In the genomic region with DNA sequence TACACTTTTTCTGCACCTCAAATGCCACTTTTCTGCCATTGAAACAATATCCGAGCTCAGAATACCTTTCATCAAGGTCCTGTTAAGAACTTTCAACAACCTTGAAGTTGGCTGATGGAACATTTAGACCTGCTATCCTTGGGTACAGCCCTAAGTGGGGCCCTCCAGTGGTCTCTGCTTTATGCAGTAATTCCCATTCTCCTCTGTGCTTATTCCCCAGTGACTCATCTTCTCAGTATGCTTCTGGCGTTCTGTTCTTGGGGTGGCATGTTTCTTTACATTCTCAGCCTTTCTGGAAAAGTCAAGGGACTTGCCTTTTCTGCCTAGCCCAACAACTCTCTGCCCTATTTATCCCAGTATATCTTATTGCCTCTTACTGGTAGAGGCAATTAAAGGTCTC, we compare ENCODE assay signal across 9 cellular contexts. TPM values are rescaled to one million over a fixed set of nuclear protein-coding genes. Genes with fewer than 3 reads are reported as not detected.
DNase-seq lines count a peak whose midpoint lies in the region; ATAC-seq lines count a peak whose summit lies in the region.
"Had no signal": no experiment of that assay in that cellular context is flagged by ENCODE, and none has a peak within 500 bp of the region (broad histone marks: within the 10 kb centered on the region; RNA-seq: fewer than 3 reads in every experiment).

No MANE protein-coding gene starts in this region.

- H3K27ac ChIP-seq in epithelial cell of prostate, result peak overlapping the region; percentile 37

- no peak for DNase-seq in activated T-cell treated with anti-CD3 and anti-CD28 coated beads, Interleukin-2, amount 50 U/mL, for 72 hours
- DNase-seq in activated T-cell treated with anti-CD3 and anti-CD28 coated beads, Interleukin-2, amount 50 U/mL, for 1 hour, result no peak
- DNase-seq in RPMI7951 (ENCODE audit: low read depth), result peak; percentile 65
- no peak for DNase-seq in epithelial cell of prostate (ENCODE audit: low read depth, low spot score)
- DNase-seq in stimulated activated naive CD8-positive, alpha-beta T cell treated with anti-CD3 and anti-CD28 coated beads, Interleukin-15, amount 100 ng/mL, for 72 hours, result no peak
- DNase-seq in left lobe of liver (ENCODE audit: low spot score), result no peak
- no peak for DNase-seq in retina

- peak overlapping the region; percentile 33 to 34 for H3K4me3 Mint-ChIP-seq in activated T-cell treated with anti-CD3 and anti-CD28 coated beads, Interleukin-2, amount 50 U/mL, for 72 hours
- peak overlapping the region; percentile 7 to 47 for H3K4me3 Mint-ChIP-seq in stimulated activated naive CD8-positive, alpha-beta T cell treated with anti-CD3 and anti-CD28 coated beads, Interleukin-15, amount 100 ng/mL, for 72 hours

- peak; percentile 40 to 46 for ATAC-seq in activated T-cell treated with anti-CD3 and anti-CD28 coated beads, Interleukin-2, amount 50 U/mL, for 72 hours (replicated peaks in 1 of 2)
- no peak for ATAC-seq in stimulated activated naive CD8-positive, alpha-beta T cell treated with anti-CD3 and anti-CD28 coated beads, Interleukin-15, amount 100 ng/mL, for 72 hours
- ATAC-seq in left lobe of liver (no peak), HG03442 (IDR thresholded peaks at IDR 0.05; ENCODE audit: unreplicated experiment) (no peak)

- no peaks in the 10 kb centered on the region for H3K9me3 Mint-ChIP-seq in activated T-cell treated with anti-CD3 and anti-CD28 coated beads, Interleukin-2, amount 50 U/mL, for 72 hours
- no peaks in the 10 kb centered on the region for H3K9me3 Mint-ChIP-seq in stimulated activated naive CD8-positive, alpha-beta T cell treated with anti-CD3 and anti-CD28 coated beads, Interleukin-15, amount 100 ng/mL, for 72 hours

- no peaks in the 10 kb centered on the region for H3K27me3 Mint-ChIP-seq in activated T-cell treated with anti-CD3 and anti-CD28 coated beads, Interleukin-2, amount 50 U/mL, for 72 hours (ENCODE audit: low read depth)
- no peaks in the 10 kb centered on the region for H3K27me3 Mint-ChIP-seq in stimulated activated naive CD8-positive, alpha-beta T cell treated with anti-CD3 and anti-CD28 coated beads, Interleukin-15, amount 100 ng/mL, for 72 hours

- H3K4me1 Mint-ChIP-seq in activated T-cell treated with anti-CD3 and anti-CD28 coated beads, Interleukin-2, amount 50 U/mL, for 72 hours (ENCODE audit: low read depth), result peaks cover 91% of the 10 kb centered on the region
- peaks cover 94% of the 10 kb centered on the region for H3K4me1 Mint-ChIP-seq in stimulated activated naive CD8-positive, alpha-beta T cell treated with anti-CD3 and anti-CD28 coated beads, Interleukin-15, amount 100 ng/mL, for 72 hours

- H3K36me3 Mint-ChIP-seq in activated T-cell treated with anti-CD3 and anti-CD28 coated beads, Interleukin-2, amount 50 U/mL, for 72 hours (ENCODE audit: insufficient read depth in 2 of 2), result peaks cover 4 to 13% of the 10 kb centered on the region in 2 donors

- peak overlapping the region; percentile 68 for H3K27ac Mint-ChIP-seq in activated T-cell treated with anti-CD3 and anti-CD28 coated beads, Interleukin-2, amount 50 U/mL, for 72 hours
- peak overlapping the region in 1 of 2 donors; percentile 14 for H3K27ac Mint-ChIP-seq in stimulated activated naive CD8-positive, alpha-beta T cell treated with anti-CD3 and anti-CD28 coated beads, Interleukin-15, amount 100 ng/mL, for 72 hours

RNA-seq across cellular contexts. Expression of gene ANP32B, which starts 7.1 kb away (rescaled TPM):
- 100 to 1,000 TPM; 361 to 433 TPM for total RNA-seq in activated T-cell treated with anti-CD3 and anti-CD28 coated beads, Interleukin-2, amount 50 U/mL, for 72 hours
- total RNA-seq in RPMI7951 (2014; rRNA removed; shearing (Covaris generic)), result 12.4 and 12.7 TPM in 2 replicates
- total RNA-seq in left lobe of liver, result 29.0 TPM

RNA-seq across cellular contexts. Expression of gene HEMGN, which starts 52.3 kb away (rescaled TPM):
- total RNA-seq in activated T-cell treated with anti-CD3 and anti-CD28 coated beads, Interleukin-2, amount 50 U/mL, for 72 hours, result 1 to 10 TPM; 1.1 to 1.5 TPM
- not detected in 2 replicates for total RNA-seq in RPMI7951 (2014; rRNA removed; shearing (Covaris generic))
- 0.33 TPM for total RNA-seq in left lobe of liver
- total RNA-seq: pulmonary artery endothelial cell had no signal

Comparison
In these comparisons a context has a peak if more than half of its experiments do, and no peak if none do; other contexts are left out.
1. ATAC-seq: peak in activated T-cell treated with anti-CD3 and anti-CD28 coated beads, Interleukin-2, amount 50 U/mL, for 72 hours (2 of 2); none in stimulated activated naive CD8-positive, alpha-beta T cell treated with anti-CD3 and anti-CD28 coated beads, Interleukin-15, amount 100 ng/mL, for 72 hours (single experiment), left lobe of liver (single experiment) and HG03442 (single experiment).
2. RNA of gene ANP32B, which starts 7.1 kb away (total RNA-seq): 361 to 433 TPM in activated T-cell treated with anti-CD3 and anti-CD28 coated beads, Interleukin-2, amount 50 U/mL, for 72 hours; 29.0 TPM in left lobe of liver (single experiment) and 12.4 to 12.7 TPM in RPMI7951; every median in the first group is over 10 times any median in the second.